In the genomic region with DNA sequence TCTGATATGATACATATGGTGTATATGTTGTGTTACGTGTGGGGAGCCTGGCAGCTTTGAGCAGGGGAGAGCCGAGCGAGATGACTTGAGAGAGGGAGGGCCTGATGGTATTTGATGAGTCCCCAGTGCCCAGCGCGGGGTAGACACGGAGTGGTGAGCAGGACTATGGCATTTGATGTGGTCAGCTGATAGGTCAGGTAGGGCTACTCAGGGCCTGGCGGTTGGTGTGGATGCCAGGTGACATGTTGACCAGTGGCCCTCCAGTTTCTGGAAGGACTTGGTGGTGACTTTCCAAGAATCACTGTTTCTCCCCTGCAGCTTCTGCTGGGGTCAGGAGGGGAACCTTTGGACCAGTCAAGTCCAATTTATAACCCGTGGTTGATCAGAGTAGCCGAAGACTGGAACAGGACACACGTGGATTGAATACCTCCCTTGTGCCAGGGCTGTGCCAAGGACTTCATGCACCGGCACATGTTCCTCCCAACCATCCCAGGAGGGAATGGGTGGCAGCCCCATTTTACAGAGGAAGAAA, we compare ENCODE assay signal across 16 cellular contexts.
"Had no signal": no experiment of that assay in that cellular context is flagged by ENCODE, and none has a peak within 500 bp of the region (broad histone marks: within the 10 kb centered on the region; RNA-seq: fewer than 3 reads in every experiment).

No MANE protein-coding gene starts in this region.

- H3K36me3 Mint-ChIP-seq: brain had no signal

- ATAC-seq: activated CD8-positive, alpha-beta T cell treated with anti-CD3 and anti-CD28 coated beads, Interleukin-2, amount 10 ng/mL, durations not matched to agents 7 days and 5 days; esophagus mucosa; left ventricle myocardium superior had no signal

- H3K9me3 Mint-ChIP-seq: activated naive CD4-positive, alpha-beta T cell treated with anti-CD3 and anti-CD28 coated beads for 36 hours; activated T-cell treated with anti-CD3 and anti-CD28 coated beads, Interleukin-2, amount 50 U/mL, for 24 hours had no signal

- H3K9me3 ChIP-seq: prostate gland, transverse colon, vagina had no signal

- H3K27ac Mint-ChIP-seq: activated CD8-positive, alpha-beta T cell treated with anti-CD3 and anti-CD28 coated beads, Interleukin-2, amount 10 ng/mL, durations not matched to agents 7 days and 5 days; activated naive CD4-positive, alpha-beta T cell treated with anti-CD3 and anti-CD28 coated beads for 36 hours; activated T-cell treated with anti-CD3 and anti-CD28 coated beads, Interleukin-2, amount 50 U/mL, for 24 hours had no signal

- DNase-seq: activated CD4-positive, alpha-beta T cell treated with anti-CD3 and anti-CD28 coated beads for 1 hour; activated CD4-positive, alpha-beta T cell treated with anti-CD3 and anti-CD28 coated beads, Interleukin-2, amount 50 U/mL, for 1 hour; activated CD8-positive, alpha-beta T cell treated with anti-CD3 and anti-CD28 coated beads, Interleukin-2, amount 10 ng/mL, durations not matched to agents 7 days and 5 days; activated naive CD4-positive, alpha-beta T cell treated with anti-CD3 and anti-CD28 coated beads for 36 hours; activated T-cell treated with anti-CD3 and anti-CD28 coated beads, Interleukin-2, amount 50 U/mL, for 24 hours; effector memory CD4-positive, alpha-beta T cell; foreskin melanocyte; left ventricle myocardium superior; stimulated activated CD4-positive, alpha-beta T cell treated with anti-CD3 and anti-CD28 coated beads, Interleukin-1b, Interleukin-23, amount 100 ng/mL, for 48 hours; SW 1271; transverse colon had no signal

- H3K4me3 Mint-ChIP-seq: activated CD8-positive, alpha-beta T cell treated with anti-CD3 and anti-CD28 coated beads, Interleukin-2, amount 10 ng/mL, durations not matched to agents 7 days and 5 days; activated naive CD4-positive, alpha-beta T cell treated with anti-CD3 and anti-CD28 coated beads for 36 hours; activated T-cell treated with anti-CD3 and anti-CD28 coated beads, Interleukin-2, amount 50 U/mL, for 24 hours; brain had no signal

- H3K4me3 ChIP-seq: prostate gland, SK-N-MC, transverse colon, vagina had no signal

- H3K27ac ChIP-seq: prostate gland, SK-N-MC, transverse colon, vagina had no signal

- H3K4me1 ChIP-seq: prostate gland had no signal

- H3K36me3 ChIP-seq: prostate gland, transverse colon, vagina had no signal

- H3K27me3 Mint-ChIP-seq: activated T-cell treated with anti-CD3 and anti-CD28 coated beads, Interleukin-2, amount 50 U/mL, for 24 hours; brain had no signal

- H3K27me3 ChIP-seq: transverse colon, vagina had no signal
